In genomic region chr10:114957673-114958072, GRCh38 we compare ENCODE assay signal across 32 cellular contexts. TPM values are rescaled to one million over a fixed set of nuclear protein-coding genes. Genes with fewer than 3 reads are reported as not detected.
A peak's percentile ranks its signal among the peaks of the same experiment; 100 is the strongest.
DNase-seq lines count a peak whose midpoint lies in the region; ATAC-seq, FAIRE-seq and TF ChIP-seq lines count a peak whose summit lies in the region.
"Had no signal": no experiment of that assay in that cellular context is flagged by ENCODE, and none has a peak within 500 bp of the region (broad histone marks: within the 10 kb centered on the region; RNA-seq: fewer than 3 reads in every experiment).

No MANE protein-coding gene starts in this region.

- peak overlapping the region; percentile 41; the same call in 1 of the 2 replicates for H3K4me2 ChIP-seq in IMR-90 (ENCODE audit: low read depth, low read length)
- H3K4me2 ChIP-seq: A549, BLaER1 had no signal

- H2AK5ac ChIP-seq in IMR-90 (ENCODE audit: low read depth, low read length): no peak overlapping the region

- H3K9me3 ChIP-seq in IMR-90 (ENCODE audit: control insufficient read depth, insufficient read depth, low read length) (no peaks in the 10 kb centered on the region), pancreas (no peaks in the 10 kb centered on the region)
- H3K9me3 ChIP-seq: left ventricle myocardium inferior, ovary, right atrium auricular region, thoracic aorta, vagina had no signal

- no peak overlapping the region for H2BK120ac ChIP-seq in IMR-90 (ENCODE audit: low read depth, low read length)

- no TSS peak for BruUV-seq in IMR-90 (replicated peaks; lab: Mats Ljungman, UMichigan)

- no peak overlapping the region; the same call in 1 of the 2 replicates for H3K23ac ChIP-seq in IMR-90 (ENCODE audit: low read depth, low read length)

- no peak for FAIRE-seq in pancreas (lab: Jason Lieb, UNC)
- FAIRE-seq: A549, endometrium, HepG2 had no signal

- WGBS in IMR-90 (ENCODE audit: extremely low coverage in 2 of 2, insufficient read length in 1 of 2), 2 experiments: no CpG with 5 or more reads among the region's 2 CpGs
- 69 to 79% methylated on average over 2 of the region's 2 CpGs for whole genome bisulfite sequencing in pancreas, 2 donors

- H3K4me3 Mint-ChIP-seq in T-cell: no peak overlapping the region
- no peak overlapping the region for H3K4me3 Mint-ChIP-seq in natural killer cell treated with Interleukin-12 subunit alpha and Interleukin-12 subunit beta and Interleukin-15 and Interleukin-18, amount 100 ng/mL, for 72 hours
- H3K4me3 Mint-ChIP-seq: activated CD8-positive, alpha-beta T cell treated with anti-CD3 and anti-CD28 coated beads, Interleukin-2, amount 10 ng/mL, durations not matched to agents 7 days and 5 days; dendritic cell treated with granulocyte-macrophage colony-stimulating factor and Interleukin-4, amounts not matched to agents 40 ng/mL and 50 ng/mL, for 4 days; mesothelial cell of epicardium; naive thymus-derived CD8-positive, alpha-beta T cell had no signal

- no peak for TF ChIP-seq POLR2A in IMR-90 (IDR thresholded peaks at IDR 0.05; ENCODE audit: low read depth, low read length)

- H3K36me3 ChIP-seq in IMR-90 (ENCODE audit: control insufficient read depth, insufficient read depth, low read length) (no peaks in the 10 kb centered on the region), pancreas (no peaks in the 10 kb centered on the region)
- H3K36me3 ChIP-seq: ovary, right atrium auricular region, thoracic aorta, vagina had no signal

- CTCF ChIA-PET in IMR-90 (lab: Yijun Ruan, JAX): interaction anchor here (0.9 to 1.5 kb wide), 3 partner anchors 22 to 78 kb away, joined by 3 to 4 read pairs (median 4); no protein-coding TSS in a partner anchor
- CTCF ChIA-PET in T-cell (lab: Charles Lee): no interaction called here

- dilution Hi-C loops in IMR-90 (cut with HindIII; ENCODE audit: low sequenced_read_pairs, unreplicated experiment): no loop called here

- peaks cover 46% of the 10 kb centered on the region for H3K36me3 Mint-ChIP-seq in T-cell
- peaks cover 7% of the 10 kb centered on the region for H3K36me3 Mint-ChIP-seq in natural killer cell treated with Interleukin-12 subunit alpha and Interleukin-12 subunit beta and Interleukin-15 and Interleukin-18, amount 100 ng/mL, for 72 hours

- no peak overlapping the region for H4K91ac ChIP-seq in IMR-90 (ENCODE audit: insufficient read depth, low read depth, low read length)

- H3K4me1 Mint-ChIP-seq in T-cell: peaks cover 22 to 35% (median 29%) of the 10 kb centered on the region in 3 donors
- H3K4me1 Mint-ChIP-seq in natural killer cell treated with Interleukin-12 subunit alpha and Interleukin-12 subunit beta and Interleukin-15 and Interleukin-18, amount 100 ng/mL, for 72 hours (ENCODE audit: low read depth in 2 of 2): peaks cover 6 to 23% of the 10 kb centered on the region in 2 donors

- H3K79me1 ChIP-seq in IMR-90 (ENCODE audit: low read depth in 1 of 2, low read length in 2 of 2): peaks cover 25 to 30% of the 10 kb centered on the region in 2 experiments

- no peak overlapping the region for H3K56ac ChIP-seq in IMR-90 (ENCODE audit: extremely low read depth, insufficient read depth, low read length)

- H2BK20ac ChIP-seq in IMR-90 (ENCODE audit: low read depth, low read length): no peak overlapping the region

- intact Hi-C loops in IMR-90 (cut with micrococcal nuclease): loop anchor here (5.0 kb wide), 1 partner anchor 1785 kb away; the partner anchor contains the start of gene HSPA12A
- intact Hi-C loops in pancreas (cut with DNase I): no loop called here

- H3K27me3 ChIP-seq in IMR-90 (ENCODE audit: control insufficient read depth, insufficient read depth, low read length) (no peaks in the 10 kb centered on the region), pancreas (no peaks in the 10 kb centered on the region)
- H3K27me3 ChIP-seq: BLaER1, cardiac muscle cell, ovary, right atrium auricular region, vagina had no signal

- no peak overlapping the region for H3K4me3 ChIP-seq in AG10803 (ENCODE audit: low read length)
- no peak overlapping the region for H3K4me3 ChIP-seq in IMR-90 (ENCODE audit: insufficient read depth, low read depth, low read length)
- H3K4me3 ChIP-seq in foreskin fibroblast (ENCODE audit: low read depth in 1 of 2, low read length in 2 of 2): no peak overlapping the region
- no peak overlapping the region for H3K4me3 ChIP-seq in pancreas
- H3K4me3 ChIP-seq: A549, BLaER1, cardiac muscle cell, left ventricle myocardium inferior, ovary, right atrium auricular region, thoracic aorta, vagina had no signal

- TF ChIP-seq CTCF in AG10803 (conservative IDR thresholded peaks at IDR 0.05; ENCODE audit: low read length) (no peak), IMR-90 (conservative IDR thresholded peaks at IDR 0.05; ENCODE audit: low read depth, low read length) (no peak), foreskin fibroblast (IDR thresholded peaks at IDR 0.05; ENCODE audit: low read depth, low read length) (no peak), pancreas (IDR thresholded peaks at IDR 0.05) (no peak)

- H3K4me1 ChIP-seq in IMR-90 (ENCODE audit: control insufficient read depth, insufficient read depth, low read length) (peaks cover 4% of the 10 kb centered on the region), pancreas (no peaks in the 10 kb centered on the region)
- H3K4me1 ChIP-seq: A549, vagina had no signal

- TF ChIP-seq RAD21 in IMR-90 (IDR thresholded peaks at IDR 0.05; ENCODE audit: low read length): no peak

- H2BK5ac ChIP-seq in IMR-90 (ENCODE audit: low read depth, low read length, poor library complexity, severe bottlenecking): no peak overlapping the region

- POLR2A ChIA-PET in IMR-90 (lab: Charles Lee; ENCODE audit: unreplicated experiment) (no interaction called here), T-cell (lab: Charles Lee) (no interaction called here)

- no peak overlapping the region for H3K4ac ChIP-seq in IMR-90 (ENCODE audit: low read depth, low read length)

- no peak overlapping the region for H2BK15ac ChIP-seq in IMR-90 (ENCODE audit: low read depth, low read length)

- DNase-seq in AG10803 (ENCODE audit: low read depth) (peak; percentile 54), IMR-90 (peak; percentile 72), amniotic epithelial cell (ENCODE audit: low read depth) (peak; percentile 88), foreskin fibroblast (peak; percentile 21 to 43), T-cell (no peak), pancreas (no peak), Ammon's horn (ENCODE audit: low spot score) (no peak)
- DNase-seq in natural killer cell treated with Interleukin-12 subunit alpha and Interleukin-12 subunit beta and Interleukin-15 and Interleukin-18, amount 100 ng/mL, for 72 hours (ENCODE audit: low spot score): no peak
- DNase-seq: activated CD4-positive, CD25-positive, alpha-beta regulatory T cell treated with anti-CD3 and anti-CD28 coated beads, Interleukin-2, amount 50 U/mL, for 72 hours; activated CD8-positive, alpha-beta T cell treated with anti-CD3 and anti-CD28 coated beads, Interleukin-2, amount 10 ng/mL, durations not matched to agents 7 days and 5 days; activated T-cell treated with anti-CD3 and anti-CD28 coated beads, Interleukin-2, amount 50 U/mL, for 1 hour; amygdala; COR-L47; H7; left ventricle myocardium inferior; naive thymus-derived CD8-positive, alpha-beta T cell; NCI-H2081; ovary; SHP77 treated with DMSO at 0.1 percent for 48 hours; stimulated activated CD4-positive, alpha-beta T cell treated with anti-CD3 and anti-CD28 coated beads, Interleukin-12 subunit alpha, Interleukin-12 subunit beta, amount 100 ng/mL, for 4 hours; stimulated activated CD4-positive, alpha-beta T cell treated with anti-CD3 and anti-CD28 coated beads, Interleukin-4, amount 100 ng/mL, for 24 hours; stimulated activated naive CD8-positive, alpha-beta T cell treated with anti-CD3 and anti-CD28 coated beads, Interleukin-15, Interleukin-2, amounts not matched to agents 100 U/mL and 50 U/mL, for 24 hours had no signal

- H3K9ac ChIP-seq in IMR-90 (ENCODE audit: low read depth, low read length): no peak overlapping the region
- H3K9ac ChIP-seq: BLaER1 had no signal

- H2AK9ac ChIP-seq in IMR-90 (replicated peaks; ENCODE audit: low read depth, low read length, poor library complexity): no peak overlapping the region

- H3K18ac ChIP-seq in IMR-90 (ENCODE audit: low read depth, low read length): no peak overlapping the region

- H3K9me3 Mint-ChIP-seq in T-cell: no peaks in the 10 kb centered on the region
- no peaks in the 10 kb centered on the region for H3K9me3 Mint-ChIP-seq in natural killer cell treated with Interleukin-12 subunit alpha and Interleukin-12 subunit beta and Interleukin-15 and Interleukin-18, amount 100 ng/mL, for 72 hours
- H3K9me3 Mint-ChIP-seq: dendritic cell treated with granulocyte-macrophage colony-stimulating factor and Interleukin-4, amounts not matched to agents 40 ng/mL and 50 ng/mL, for 4 days had no signal

- H4K8ac ChIP-seq in IMR-90 (ENCODE audit: low read depth in 2 of 2, low read length in 2 of 2): no peak overlapping the region

- H4K20me1 ChIP-seq in IMR-90 (ENCODE audit: insufficient read depth, low read length): peaks cover 12% of the 10 kb centered on the region; the same call in 1 of the 2 replicates

- no peak overlapping the region for H3K27ac Mint-ChIP-seq in T-cell
- H3K27ac Mint-ChIP-seq in natural killer cell treated with Interleukin-12 subunit alpha and Interleukin-12 subunit beta and Interleukin-15 and Interleukin-18, amount 100 ng/mL, for 72 hours: no peak overlapping the region
- H3K27ac Mint-ChIP-seq: activated CD8-positive, alpha-beta T cell treated with anti-CD3 and anti-CD28 coated beads, Interleukin-2, amount 10 ng/mL, durations not matched to agents 7 days and 5 days; dendritic cell treated with granulocyte-macrophage colony-stimulating factor and Interleukin-4, amounts not matched to agents 40 ng/mL and 50 ng/mL, for 4 days; mesothelial cell of epicardium had no signal

- ATAC-seq in IMR-90 (ENCODE audit: low read depth) (peak; percentile 85), T-cell (replicated peaks in 1 of 4) (no peak), pancreas (no peak)
- no peak for ATAC-seq in natural killer cell treated with Interleukin-12 subunit alpha and Interleukin-12 subunit beta and Interleukin-15 and Interleukin-18, amount 100 ng/mL, for 72 hours
- ATAC-seq: A549; activated CD8-positive, alpha-beta T cell treated with anti-CD3 and anti-CD28 coated beads, Interleukin-2, amount 10 ng/mL, durations not matched to agents 7 days and 5 days; HepG2; naive thymus-derived CD8-positive, alpha-beta T cell; stimulated activated naive CD8-positive, alpha-beta T cell treated with anti-CD3 and anti-CD28 coated beads, Interleukin-15, Interleukin-2, amounts not matched to agents 100 U/mL and 50 U/mL, for 24 hours had no signal

- H4K5ac ChIP-seq in IMR-90 (ENCODE audit: low read depth, low read length): no peak overlapping the region

- H3K9me1 ChIP-seq in IMR-90 (ENCODE audit: insufficient read depth, low read length): no peaks in the 10 kb centered on the region; the same call in 1 of the 2 replicates

- no peaks in the 10 kb centered on the region for H3K27me3 Mint-ChIP-seq in T-cell
- H3K27me3 Mint-ChIP-seq in natural killer cell treated with Interleukin-12 subunit alpha and Interleukin-12 subunit beta and Interleukin-15 and Interleukin-18, amount 100 ng/mL, for 72 hours: no peaks in the 10 kb centered on the region
- H3K27me3 Mint-ChIP-seq: dendritic cell treated with granulocyte-macrophage colony-stimulating factor and Interleukin-4, amounts not matched to agents 40 ng/mL and 50 ng/mL, for 4 days; naive thymus-derived CD8-positive, alpha-beta T cell had no signal

- H3K14ac ChIP-seq in IMR-90 (replicated peaks; ENCODE audit: low read depth, low read length): peak overlapping the region; percentile 49

- in situ Hi-C loops in IMR-90 (cut with MboI; ENCODE audit: low sequenced_read_pairs): no loop called here

- H2AFZ ChIP-seq in IMR-90 (replicated peaks; ENCODE audit: low read length, poor library complexity): no peak overlapping the region

- H3K27ac ChIP-seq in IMR-90 (ENCODE audit: insufficient read depth, low read length): no peak overlapping the region
- H3K27ac ChIP-seq in pancreas: no peak overlapping the region
- H3K27ac ChIP-seq: A549, BLaER1, cardiac muscle cell, ovary, right atrium auricular region, thoracic aorta, vagina had no signal

RNA-seq across cellular contexts. Expression of gene TRUB1, which starts 19.7 kb away (rescaled TPM):
- 17.9 and 26.1 TPM in 2 replicates for total RNA-seq in IMR-90 (2012; rRNA removed)
- polyA plus RNA-seq in IMR-90 (2012; rRNA removed): 9.1 and 10.6 TPM in 2 replicates
- polyA plus RNA-seq in IMR-90 (2012; cell fraction: cytosol; rRNA removed): 2.2 and 3.1 TPM in 2 replicates
- polyA plus RNA-seq in IMR-90 (2012; cell fraction: nucleus; rRNA removed; ENCODE audit: low replicate concordance): 1.5 and 5.3 TPM in 2 replicates
- 10 to 100 TPM in 3 of 5 donors, 1 to 10 TPM in 2; 8.8 to 17.0 (median 11.0) TPM for total RNA-seq in T-cell
- 1 to 10 TPM; 4.0 to 9.2 (median 6.6) TPM for total RNA-seq in pancreas
- polyA plus RNA-seq in pancreas: 1 to 10 TPM; 2.5 to 6.6 TPM
- 10 to 100 TPM; 10.4 to 19.4 TPM for total RNA-seq in natural killer cell treated with Interleukin-12 subunit alpha and Interleukin-12 subunit beta and Interleukin-15 and Interleukin-18, amount 100 ng/mL, for 72 hours

Comparison
In these comparisons a context has a peak if more than half of its experiments do, and no peak if none do; other contexts are left out.
1. DNase-seq: peak in AG10803 (single experiment), IMR-90 (single experiment), amniotic epithelial cell (single experiment) and foreskin fibroblast (2 of 2); none in T-cell (0 of 34), pancreas (0 of 6), Ammon's horn (single experiment) and natural killer cell treated with Interleukin-12 subunit alpha and Interleukin-12 subunit beta and Interleukin-15 and Interleukin-18, amount 100 ng/mL, for 72 hours (single experiment).